Comparison of ENCODE assay signal across 8 cellular contexts in the genomic region with DNA sequence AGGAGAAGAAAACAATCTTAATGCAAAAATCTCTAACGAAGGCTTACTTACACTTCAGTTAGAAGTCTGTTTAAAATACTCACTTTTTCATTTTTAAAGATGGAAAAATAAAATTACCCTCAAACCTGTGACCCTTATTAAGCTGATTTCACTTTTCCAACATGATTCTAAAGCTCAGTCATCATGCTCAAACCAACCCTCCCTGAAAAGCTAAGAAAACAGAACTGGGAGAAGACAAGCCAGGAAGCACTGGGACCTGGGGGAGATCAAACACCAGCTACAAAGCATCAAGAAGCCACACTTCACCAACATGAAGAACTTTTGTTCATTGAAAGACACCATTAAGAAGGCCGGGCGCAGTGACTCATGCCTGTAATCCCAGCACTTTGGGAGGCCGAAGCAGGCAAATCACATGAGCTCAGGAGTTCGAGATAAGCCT.
DNase-seq lines count a peak whose midpoint lies in the region; ATAC-seq and TF ChIP-seq lines count a peak whose summit lies in the region.

No MANE protein-coding gene starts in this region.

- H3K9me3 ChIP-seq in MM.1S (replicated peaks; ENCODE audit: insufficient read depth, low read length): no peaks in the 10 kb centered on the region
- no peaks in the 10 kb centered on the region for H3K9me3 ChIP-seq in neuron (ENCODE audit: low read length)

- H3K4me1 ChIP-seq in MM.1S (ENCODE audit: low read length): peaks cover 33% of the 10 kb centered on the region
- H3K4me1 ChIP-seq in neuron (ENCODE audit: insufficient read depth, low read length): peaks cover 24% of the 10 kb centered on the region

- H2AFZ ChIP-seq in MM.1S (ENCODE audit: low read length) (no peak overlapping the region), neuron (ENCODE audit: low read depth, low read length) (peak overlapping the region; percentile 55)

- ATAC-seq in GM19324 (IDR thresholded peaks at IDR 0.05; ENCODE audit: low FRiP score, unreplicated experiment): no peak
- no peak for ATAC-seq in HG02852 (IDR thresholded peaks at IDR 0.05; ENCODE audit: unreplicated experiment)

- DNase-seq in CD1c-positive myeloid dendritic cell (ENCODE audit: extremely low spot score) (peak; percentile 29), MM.1S (no peak), NCI-H2227 treated with DMSO at 0.1 percent for 48 hours (lab: John Stamatoyannopoulos, UW) (no peak)
- DNase-seq in activated effector memory CD4-positive, alpha-beta T cell treated with anti-CD3 and anti-CD28 coated beads, Interleukin-2, amount 50 U/mL, for 16 hours: no peak

- no peak overlapping the region for H3K4me2 ChIP-seq in MM.1S (ENCODE audit: low read depth, low read length)

- H3K4me3 ChIP-seq in MM.1S (ENCODE audit: low read length): no peak overlapping the region
- no peak overlapping the region for H3K4me3 ChIP-seq in neuron (ENCODE audit: low read length)

- peaks cover 17% of the 10 kb centered on the region for H3F3A ChIP-seq in MM.1S (ENCODE audit: insufficient read depth, low read length)

- H3K27me3 ChIP-seq in MM.1S (replicated peaks; ENCODE audit: insufficient read depth, low read length) (no peaks in the 10 kb centered on the region), neuron (ENCODE audit: insufficient read depth, low read length) (no peaks in the 10 kb centered on the region)

- H4K20me1 ChIP-seq in MM.1S (ENCODE audit: insufficient read depth, low read length): no peaks in the 10 kb centered on the region

- H3K36me3 ChIP-seq in MM.1S (replicated peaks; ENCODE audit: insufficient read depth, low read length) (no peaks in the 10 kb centered on the region), neuron (ENCODE audit: insufficient read depth, low read length) (no peaks in the 10 kb centered on the region)

- H3K27ac ChIP-seq in MM.1S (ENCODE audit: low read length) (peak overlapping the region; percentile 26; the same call in 1 of the 2 replicates), cingulate gyrus (ENCODE audit: low read depth, low read length) (peak overlapping the region; percentile 70)

- H3K9ac ChIP-seq in MM.1S (ENCODE audit: low read length): no peak overlapping the region

- no peaks in the 10 kb centered on the region for H3K9me2 ChIP-seq in MM.1S (replicated peaks; ENCODE audit: insufficient read depth, low read length)

- no peaks in the 10 kb centered on the region for H3K79me2 ChIP-seq in MM.1S (ENCODE audit: low read length)

- no peak for TF ChIP-seq CTCF in MM.1S (IDR thresholded peaks at IDR 0.05; ENCODE audit: low read length)
